1 cellular context compared by ENCODE assay signal in the genomic region with DNA sequence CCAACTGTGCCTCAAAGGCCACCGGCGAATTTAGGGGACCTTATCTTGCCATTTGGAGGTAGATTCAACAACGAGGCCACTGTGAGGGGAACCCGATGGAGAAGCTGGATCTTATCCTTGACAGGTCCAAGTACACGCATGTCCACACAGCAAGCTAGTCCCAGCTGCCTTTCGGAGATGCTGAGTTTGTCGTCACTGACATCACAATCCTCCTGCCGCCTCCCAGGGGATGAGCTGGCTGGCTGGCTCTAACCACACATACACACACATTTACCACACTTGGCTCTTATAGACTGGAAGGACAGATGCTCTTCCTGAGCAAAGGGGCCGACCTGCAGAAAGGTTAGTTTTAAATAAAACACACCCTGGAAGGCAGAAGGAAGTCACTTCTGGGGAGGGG.
TF ChIP-seq lines count a peak whose summit lies in the region.

No MANE protein-coding gene starts in this region.

TF ChIP-seq in WTC11, 78 proteins besides CTCF, POLR2A, EP300 and RAD21 (continued from another document):
- TF ChIP-seq ZNF281 (CRISPR knock-in tag; IDR thresholded peaks at IDR 0.05) (no peak), ZNF425 (CRISPR knock-in tag; conservative IDR thresholded peaks at IDR 0.05) (no peak), ZNF263 (CRISPR knock-in tag; IDR thresholded peaks at IDR 0.05; ENCODE audit: low read depth) (no peak), NR2C2 (CRISPR knock-in tag; IDR thresholded peaks at IDR 0.05) (no peak), FOXP1 (CRISPR knock-in tag; IDR thresholded peaks at IDR 0.05; ENCODE audit: borderline replicate concordance) (no peak), NR1H2 (CRISPR knock-in tag; IDR thresholded peaks at IDR 0.05) (no peak), RORB (CRISPR knock-in tag; IDR thresholded peaks at IDR 0.05) (no peak), ZNF396 (CRISPR knock-in tag; IDR thresholded peaks at IDR 0.05; ENCODE audit: borderline replicate concordance) (no peak)
- TF ChIP-seq, protein P1, sequence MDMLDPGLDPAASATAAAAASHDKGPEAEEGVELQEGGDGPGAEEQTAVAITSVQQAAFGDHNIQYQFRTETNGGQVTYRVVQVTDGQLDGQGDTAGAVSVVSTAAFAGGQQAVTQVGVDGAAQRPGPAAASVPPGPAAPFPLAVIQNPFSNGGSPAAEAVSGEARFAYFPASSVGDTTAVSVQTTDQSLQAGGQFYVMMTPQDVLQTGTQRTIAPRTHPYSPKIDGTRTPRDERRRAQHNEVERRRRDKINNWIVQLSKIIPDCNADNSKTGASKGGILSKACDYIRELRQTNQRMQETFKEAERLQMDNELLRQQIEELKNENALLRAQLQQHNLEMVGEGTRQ (CRISPR knock-in tag; IDR thresholded peaks at IDR 0.05): no peak
- TF ChIP-seq, protein P2, sequence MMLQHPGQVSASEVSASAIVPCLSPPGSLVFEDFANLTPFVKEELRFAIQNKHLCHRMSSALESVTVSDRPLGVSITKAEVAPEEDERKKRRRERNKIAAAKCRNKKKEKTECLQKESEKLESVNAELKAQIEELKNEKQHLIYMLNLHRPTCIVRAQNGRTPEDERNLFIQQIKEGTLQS (CRISPR knock-in tag; conservative IDR thresholded peaks at IDR 0.05): no peak
- TF ChIP-seq, protein P3, sequence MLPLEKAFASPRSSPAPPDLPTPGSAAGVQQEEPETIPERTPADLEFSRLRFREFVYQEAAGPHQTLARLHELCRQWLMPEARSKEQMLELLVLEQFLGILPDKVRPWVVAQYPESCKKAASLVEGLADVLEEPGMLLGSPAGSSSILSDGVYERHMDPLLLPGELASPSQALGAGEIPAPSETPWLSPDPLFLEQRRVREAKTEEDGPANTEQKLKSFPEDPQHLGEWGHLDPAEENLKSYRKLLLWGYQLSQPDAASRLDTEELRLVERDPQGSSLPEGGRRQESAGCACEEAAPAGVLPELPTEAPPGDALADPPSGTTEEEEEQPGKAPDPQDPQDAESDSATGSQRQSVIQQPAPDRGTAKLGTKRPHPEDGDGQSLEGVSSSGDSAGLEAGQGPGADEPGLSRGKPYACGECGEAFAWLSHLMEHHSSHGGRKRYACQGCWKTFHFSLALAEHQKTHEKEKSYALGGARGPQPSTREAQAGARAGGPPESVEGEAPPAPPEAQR (CRISPR knock-in tag; IDR thresholded peaks at IDR 0.05): no peak
